ENCODE assay signal across 16 cellular contexts in the genomic region with DNA sequence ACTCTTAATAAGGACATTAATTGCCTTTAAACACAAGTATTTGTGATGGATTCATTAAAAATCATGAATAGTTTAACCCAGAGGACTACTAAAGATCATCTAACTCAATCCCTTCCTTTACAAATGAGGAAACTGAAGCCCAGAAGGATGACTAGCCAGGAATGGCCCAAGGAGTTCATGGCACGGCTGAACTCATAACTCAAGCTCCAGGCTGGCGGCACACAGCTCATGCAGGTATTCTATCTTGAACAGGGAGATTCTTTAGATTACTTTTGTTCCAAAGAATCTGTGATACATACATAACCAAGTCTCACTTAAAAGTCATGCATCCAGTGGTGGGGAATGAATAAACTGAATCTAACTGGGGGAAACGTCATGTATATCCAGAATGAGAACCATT.
DNase-seq lines count a peak whose midpoint lies in the region; ATAC-seq and TF ChIP-seq lines count a peak whose summit lies in the region.
"Had no signal": no experiment of that assay in that cellular context is flagged by ENCODE, and none has a peak within 500 bp of the region (broad histone marks: within the 10 kb centered on the region; RNA-seq: fewer than 3 reads in every experiment).

No MANE protein-coding gene starts in this region.

- 35 to 47% (median 42%) methylated on average over 3 of the region's 3 CpGs for WGBS in psoas muscle, 3 donors

- intact Hi-C loops in psoas muscle (cut with DNase I), result loop anchor here in 1 of 2 donors (10.0 kb wide), 1 partner anchor 114 kb away; no protein-coding TSS in a partner anchor
- intact Hi-C loops in vagina (cut with DNase I), result no loop called here

- no peak for TF ChIP-seq POLR2A in vagina (IDR thresholded peaks at IDR 0.05)

- DNase-seq in NCI-H226 (peak; percentile 31), left kidney (ENCODE audit: low read depth, low spot score) (peak; percentile 5), psoas muscle (no peak), vagina (ENCODE audit: extremely low spot score in 2 of 2) (no peak), pons (ENCODE audit: low spot score) (no peak)
- DNase-seq: C1 segment of cervical spinal cord; Calu3; CD4-positive, alpha-beta memory T cell; COR-L47; DMS53; GF-D8; HFFc6 had no signal

- H3K36me3 ChIP-seq in psoas muscle (ENCODE audit: insufficient read depth in 1 of 2, low read depth in 1 of 2) (no peaks in the 10 kb centered on the region), vagina (no peaks in the 10 kb centered on the region)
- H3K36me3 ChIP-seq: HAP-1 had no signal

- H3K4me1 ChIP-seq in psoas muscle, result peaks cover 33% of the 10 kb centered on the region
- peaks cover 14% of the 10 kb centered on the region for H3K4me1 ChIP-seq in vagina
- H3K4me1 ChIP-seq: HAP-1 had no signal

- peak in 3 of 4 donors; percentile 40 to 56 (median 54) for ATAC-seq in psoas muscle
- ATAC-seq in GM18867 (IDR thresholded peaks at IDR 0.05; ENCODE audit: unreplicated experiment), result no peak
- no peak for ATAC-seq in GM18870 (IDR thresholded peaks at IDR 0.05; ENCODE audit: unreplicated experiment)
- ATAC-seq: GM23338 had no signal

- H3K27me3 ChIP-seq in psoas muscle (ENCODE audit: insufficient read depth in 3 of 3, low read length in 2 of 3), result no peaks in the 10 kb centered on the region
- H3K27me3 ChIP-seq in vagina, result no peaks in the 10 kb centered on the region

- no peak overlapping the region for H3K4me3 ChIP-seq in psoas muscle
- no peak overlapping the region for H3K4me3 ChIP-seq in vagina
- H3K4me3 ChIP-seq: GM23338, HAP-1 had no signal

- H3K9me3 ChIP-seq in psoas muscle (no peaks in the 10 kb centered on the region), vagina (no peaks in the 10 kb centered on the region)
- H3K9me3 ChIP-seq: HAP-1 had no signal

- TF ChIP-seq CTCF in psoas muscle (IDR thresholded peaks at IDR 0.05) (no peak), vagina (IDR thresholded peaks at IDR 0.05) (no peak)

- H3K27ac ChIP-seq in psoas muscle (peak overlapping the region; percentile 24), vagina (peak overlapping the region; percentile 16)

Comparison
In these comparisons a context has a peak if more than half of its experiments do, and no peak if none do; other contexts are left out.
1. DNase-seq: peak in NCI-H226 (single experiment) and left kidney (single experiment); none in psoas muscle (0 of 2), vagina (0 of 2) and pons (single experiment).
2. ATAC-seq: peak in psoas muscle (3 of 4); none in GM18867 (single experiment) and GM18870 (single experiment).